ENCODE assay signal across 8 cellular contexts in the genomic region with DNA sequence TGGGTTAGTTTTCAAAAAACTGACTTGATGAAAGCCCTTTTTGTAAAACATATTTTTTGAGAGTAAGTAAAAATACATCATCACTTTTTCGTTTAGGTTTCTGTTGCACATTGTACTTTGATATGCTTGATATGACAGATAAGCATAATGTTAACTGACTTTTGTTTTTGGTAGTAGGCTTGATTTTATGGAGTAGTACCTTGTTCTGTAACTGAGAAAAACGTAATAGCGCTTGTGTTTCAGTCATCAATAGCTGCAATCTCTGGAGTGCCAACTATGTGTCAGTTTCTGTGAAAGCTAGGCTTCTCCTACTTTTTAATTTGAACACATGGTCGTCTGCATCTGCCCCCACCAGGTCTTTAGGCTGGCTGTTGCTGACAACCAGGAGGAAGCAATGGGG. TPM values are rescaled to one million over a fixed set of nuclear protein-coding genes. Genes with fewer than 3 reads are reported as not detected.
DNase-seq lines count a peak whose midpoint lies in the region; ATAC-seq and TF ChIP-seq lines count a peak whose summit lies in the region.

No MANE protein-coding gene starts in this region.

- H3K4me1 ChIP-seq in iPS-18a (ENCODE audit: control insufficient read depth, low read depth, low read length), result peaks cover 11% of the 10 kb centered on the region
- peaks cover 40% of the 10 kb centered on the region for H3K4me1 ChIP-seq in suprapubic skin

- peak overlapping the region; percentile 95 for H3K4me3 Mint-ChIP-seq in activated naive CD4-positive, alpha-beta T cell treated with anti-CD3 and anti-CD28 coated beads, Interleukin-2, amount 10 ng/mL, durations not matched to agents 7 days and 5 days
- peak overlapping the region; percentile 89 for H3K4me3 Mint-ChIP-seq in activated CD8-positive, alpha-beta T cell treated with anti-CD3 and anti-CD28 coated beads for 36 hours

- no peaks in the 10 kb centered on the region for H3K9me3 Mint-ChIP-seq in activated naive CD4-positive, alpha-beta T cell treated with anti-CD3 and anti-CD28 coated beads, Interleukin-2, amount 10 ng/mL, durations not matched to agents 7 days and 5 days
- no peaks in the 10 kb centered on the region for H3K9me3 Mint-ChIP-seq in activated CD8-positive, alpha-beta T cell treated with anti-CD3 and anti-CD28 coated beads for 36 hours

- H3K4me3 ChIP-seq in iPS-18a (ENCODE audit: low read length) (peak overlapping the region; percentile 84), suprapubic skin (peak overlapping the region; percentile 95)

- no peak for TF ChIP-seq EP300 in suprapubic skin (IDR thresholded peaks at IDR 0.05)

- CTCF ChIA-PET in activated naive CD4-positive, alpha-beta T cell treated with anti-CD3 and anti-CD28 coated beads, Interleukin-2, amount 10 ng/mL, durations not matched to agents 7 days and 5 days (lab: Charles Lee), result interaction anchor here (0.6 kb wide), 1 partner anchor 384 kb away, joined by 3 read pairs; no protein-coding TSS in a partner anchor
- CTCF ChIA-PET in activated CD8-positive, alpha-beta T cell treated with anti-CD3 and anti-CD28 coated beads for 36 hours (lab: Charles Lee), result interaction anchor here (1.1 to 3.5 kb wide), 4 partner anchors 208 to 283 kb away, joined by 3 to 14 read pairs (median 8); no protein-coding TSS in a partner anchor

- H3K27me3 ChIP-seq in iPS-18a (ENCODE audit: control insufficient read depth, insufficient read depth, low read length) (peaks cover 22% of the 10 kb centered on the region), suprapubic skin (no peaks in the 10 kb centered on the region)

- POLR2A ChIA-PET in activated CD8-positive, alpha-beta T cell treated with anti-CD3 and anti-CD28 coated beads for 36 hours (lab: Charles Lee), result interaction anchor here (1.1 to 2.4 kb wide), 5 partner anchors 15 to 218 kb away, joined by 4 to 14 read pairs (median 5); a partner anchor contains a TSS

- H3K27ac Mint-ChIP-seq in activated naive CD4-positive, alpha-beta T cell treated with anti-CD3 and anti-CD28 coated beads, Interleukin-2, amount 10 ng/mL, durations not matched to agents 7 days and 5 days, result peak overlapping the region; percentile 37
- peak overlapping the region; percentile 97 for H3K27ac Mint-ChIP-seq in activated CD8-positive, alpha-beta T cell treated with anti-CD3 and anti-CD28 coated beads for 36 hours

- peaks cover 28% of the 10 kb centered on the region for H3K4me1 Mint-ChIP-seq in activated naive CD4-positive, alpha-beta T cell treated with anti-CD3 and anti-CD28 coated beads, Interleukin-2, amount 10 ng/mL, durations not matched to agents 7 days and 5 days
- peaks cover 46% of the 10 kb centered on the region for H3K4me1 Mint-ChIP-seq in activated CD8-positive, alpha-beta T cell treated with anti-CD3 and anti-CD28 coated beads for 36 hours (ENCODE audit: low read depth)

- no peak overlapping the region for H3K9ac ChIP-seq in iPS-18a (ENCODE audit: low read length)

- H3K27me3 Mint-ChIP-seq in activated naive CD4-positive, alpha-beta T cell treated with anti-CD3 and anti-CD28 coated beads, Interleukin-2, amount 10 ng/mL, durations not matched to agents 7 days and 5 days, result peaks cover 4% of the 10 kb centered on the region
- no peaks in the 10 kb centered on the region for H3K27me3 Mint-ChIP-seq in activated CD8-positive, alpha-beta T cell treated with anti-CD3 and anti-CD28 coated beads for 36 hours

- no peak for TF ChIP-seq CTCF in activated CD8-positive, alpha-beta T cell treated with anti-CD3 and anti-CD28 coated beads for 36 hours (IDR thresholded peaks at IDR 0.05)
- no peak for TF ChIP-seq CTCF in suprapubic skin (IDR thresholded peaks at IDR 0.05)

- H3K36me3 Mint-ChIP-seq in activated naive CD4-positive, alpha-beta T cell treated with anti-CD3 and anti-CD28 coated beads, Interleukin-2, amount 10 ng/mL, durations not matched to agents 7 days and 5 days, result peaks cover 11% of the 10 kb centered on the region
- peaks cover 11% of the 10 kb centered on the region for H3K36me3 Mint-ChIP-seq in activated CD8-positive, alpha-beta T cell treated with anti-CD3 and anti-CD28 coated beads for 36 hours (ENCODE audit: low read depth)

- no peak for DNase-seq in activated naive CD4-positive, alpha-beta T cell treated with anti-CD3 and anti-CD28 coated beads, Interleukin-2, amount 10 ng/mL, durations not matched to agents 7 days and 5 days
- no peak for DNase-seq in activated naive CD4-positive, alpha-beta T cell treated with anti-CD3 and anti-CD28 coated beads, Interleukin-2, amount 50 U/mL, for 16 hours
- DNase-seq in activated CD8-positive, alpha-beta T cell treated with anti-CD3 and anti-CD28 coated beads for 36 hours, result no peak
- no peak for DNase-seq in suprapubic skin (ENCODE audit: low spot score in 2 of 2)
- DNase-seq in GM03348 (ENCODE audit: low spot score), result no peak
- no peak for DNase-seq in T1000 (lab: John Stamatoyannopoulos, UW)
- no peak for DNase-seq in activated CD4-positive, alpha-beta T cell treated with anti-CD3 and anti-CD28 coated beads, Interleukin-2, amount 50 U/mL, for 48 hours

- H3K36me3 ChIP-seq in iPS-18a (ENCODE audit: control insufficient read depth, low read depth, low read length), result no peaks in the 10 kb centered on the region
- H3K36me3 ChIP-seq in suprapubic skin, result no peaks in the 10 kb centered on the region

- ATAC-seq in activated CD8-positive, alpha-beta T cell treated with anti-CD3 and anti-CD28 coated beads for 36 hours, result no peak

- H3K27ac ChIP-seq in iPS-18a (ENCODE audit: low read length) (no peak overlapping the region), suprapubic skin (no peak overlapping the region)

- 51% methylated on average over 4 of the region's 4 CpGs for WGBS in suprapubic skin

- TF ChIP-seq POLR2A in suprapubic skin (IDR thresholded peaks at IDR 0.05), result no peak

- H3K9me3 ChIP-seq in iPS-18a (ENCODE audit: control insufficient read depth, low read depth, low read length) (no peaks in the 10 kb centered on the region), suprapubic skin (no peaks in the 10 kb centered on the region)

- intact Hi-C loops in activated CD8-positive, alpha-beta T cell treated with anti-CD3 and anti-CD28 coated beads for 36 hours (cut with micrococcal nuclease), result no loop called here

RNA-seq across cellular contexts. Expression of a gene that starts 1.3 kb away (rescaled TPM):
- total RNA-seq in activated CD8-positive, alpha-beta T cell treated with anti-CD3 and anti-CD28 coated beads for 36 hours, result 10 to 100 TPM; 19.0 to 20.5 TPM
- total RNA-seq in suprapubic skin, result 10 to 100 TPM; 10.3 to 20.6 (median 17.7) TPM
